8 cellular contexts compared by ENCODE assay signal in the genomic region with DNA sequence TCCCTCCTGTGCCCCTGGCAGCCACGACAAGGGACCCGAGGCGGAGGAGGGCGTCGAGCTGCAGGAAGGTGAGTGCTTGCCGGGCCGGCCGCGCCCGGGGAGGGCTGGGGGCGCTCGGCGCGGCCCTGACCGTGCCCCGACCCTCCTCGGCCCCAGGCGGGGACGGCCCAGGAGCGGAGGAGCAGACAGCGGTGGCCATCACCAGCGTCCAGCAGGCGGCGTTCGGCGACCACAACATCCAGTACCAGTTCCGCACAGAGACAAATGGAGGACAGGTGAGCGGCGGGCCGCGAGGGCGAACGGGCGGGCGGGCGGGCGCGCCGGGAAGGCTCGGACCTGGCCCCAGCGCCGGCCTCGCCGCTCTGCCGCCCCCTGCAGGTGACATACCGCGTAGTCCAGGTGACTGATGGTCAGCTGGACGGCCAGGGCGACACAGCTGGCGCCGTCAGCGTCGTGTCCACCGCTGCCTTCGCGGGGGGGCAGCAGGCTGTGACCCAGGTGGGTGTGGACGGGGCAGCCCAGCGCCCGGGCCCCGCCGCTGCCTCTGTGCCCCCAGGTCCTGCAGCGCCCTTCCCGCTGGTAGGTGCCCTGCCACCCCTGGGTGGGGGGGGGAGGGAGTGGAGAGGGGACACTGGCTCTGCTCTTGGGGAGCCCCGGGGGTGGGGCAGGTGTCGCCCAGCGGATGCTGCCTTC. TPM values are rescaled to one million over a fixed set of nuclear protein-coding genes. Genes with fewer than 3 reads are reported as not detected.
A peak's percentile ranks its signal among the peaks of the same experiment; 100 is the strongest.
DNase-seq lines count a peak whose midpoint lies in the region; ATAC-seq and TF ChIP-seq lines count a peak whose summit lies in the region.

No MANE protein-coding gene starts in this region.

- H3K4me1 ChIP-seq in foreskin keratinocyte (no peaks in the 10 kb centered on the region), neuronal stem cell (ENCODE audit: control insufficient read depth in 2 of 2, insufficient read depth in 1 of 2, low read depth in 1 of 2, low read length in 2 of 2) (peaks cover 3 to 5% of the 10 kb centered on the region in 2 donors)

- H4K91ac ChIP-seq in neuronal stem cell (ENCODE audit: low read depth, low read length, poor library complexity) = no peak overlapping the region

- peaks cover 14% of the 10 kb centered on the region for H3K79me1 ChIP-seq in neuronal stem cell (ENCODE audit: low read depth, low read length)

- H3K18ac ChIP-seq in neuronal stem cell (ENCODE audit: low read length) = peak overlapping the region; percentile 96

- H3K9ac ChIP-seq in neuronal stem cell (ENCODE audit: low read depth, low read length, poor library complexity) = peak overlapping the region; percentile 90

- peak overlapping the region; percentile 78 for H3K4me2 ChIP-seq in neuronal stem cell (ENCODE audit: insufficient read depth, low read length, poor library complexity, severe bottlenecking)

- WGBS in neuronal stem cell (ENCODE audit: extremely low coverage in 2 of 2, insufficient read length in 2 of 2, insufficient replicate concordance in 1 of 2), 2 donors = no CpG with 5 or more reads among the region's 66 CpGs

- peak overlapping the region; percentile 92 for H4K8ac ChIP-seq in neuronal stem cell (ENCODE audit: low read depth, low read length)

- peak overlapping the region; percentile 77 to 93 for H3K4me3 ChIP-seq in neuronal stem cell (ENCODE audit: low read length in 2 of 2)

- peak overlapping the region; percentile 9 for H3K14ac ChIP-seq in neuronal stem cell (ENCODE audit: low read length)

- H3K23ac ChIP-seq in neuronal stem cell (ENCODE audit: low read depth, low read length, poor library complexity) = peak overlapping the region; percentile 91

- H2BK15ac ChIP-seq in neuronal stem cell (ENCODE audit: low read length) = no peak overlapping the region

- H3K27ac ChIP-seq in foreskin keratinocyte (no peak overlapping the region), neuronal stem cell (replicated peaks; ENCODE audit: low read length) (peak overlapping the region; percentile 91), substantia nigra (ENCODE audit: low read depth, low read length, poor library complexity, severe bottlenecking) (peak overlapping the region; percentile 84)

- no peak overlapping the region for H2BK12ac ChIP-seq in neuronal stem cell (ENCODE audit: low read length)

- DNase-seq in DMS53 treated with DMSO at 0.1 percent for 48 hours (lab: John Stamatoyannopoulos, UW; ENCODE audit: unreplicated experiment) (peak; percentile 84), KG1 (lab: John Stamatoyannopoulos, UW) (peak; percentile 19), activated gamma-delta T cell treated with Interleukin-2 at 50 U/mL for 16 hours (peak; percentile 75), foreskin keratinocyte (peak in 1 of 2 donors; percentile 55), neuronal stem cell (ENCODE audit: low spot score) (peak; percentile 76), substantia nigra (lab: John Stamatoyannopoulos, UW) (peak in 48 of 49 donors; percentile 38 to 89 (median 79))

- peaks cover 51 to 69% of the 10 kb centered on the region in 2 donors for H3K36me3 ChIP-seq in neuronal stem cell (replicated peaks in 1 of 2; ENCODE audit: control insufficient read depth in 2 of 2, insufficient read depth in 2 of 2, low read length in 2 of 2)

- peak; percentile 49 for ATAC-seq in GM21619 (IDR thresholded peaks at IDR 0.05; ENCODE audit: unreplicated experiment)
- peak; percentile 69 for ATAC-seq in foreskin keratinocyte

- no peak overlapping the region for H3K4ac ChIP-seq in neuronal stem cell (ENCODE audit: low read length)

- TF ChIP-seq POLR2A in Raji (IDR thresholded peaks at IDR 0.05; ENCODE audit: insufficient read depth, low read depth, low read length) = peak; percentile 44; the same call in 1 of the 2 replicates

- H2BK120ac ChIP-seq in neuronal stem cell (ENCODE audit: low read depth, low read length) = no peak overlapping the region

- H3K27me3 ChIP-seq in foreskin keratinocyte (no peaks in the 10 kb centered on the region), neuronal stem cell (ENCODE audit: control insufficient read depth in 3 of 3, insufficient read depth in 3 of 3, low read depth in 1 of 3, low read length in 3 of 3) (peaks cover 0 to 2% (median 0%) of the 10 kb centered on the region in 3 experiments)

- peak; percentile 71 for TF ChIP-seq CTCF in foreskin keratinocyte (conservative IDR thresholded peaks at IDR 0.05)

- no peak overlapping the region for H2BK5ac ChIP-seq in neuronal stem cell (ENCODE audit: low read length)

- H3K9me3 ChIP-seq in neuronal stem cell (replicated peaks in 1 of 2; ENCODE audit: control insufficient read depth in 2 of 2, insufficient read depth in 1 of 2, low read depth in 1 of 2, low read length in 2 of 2) = no peaks in the 10 kb centered on the region

- peak overlapping the region; percentile 63 for H2AK5ac ChIP-seq in neuronal stem cell (ENCODE audit: low read depth, low read length)

- peak overlapping the region; percentile 92 for H2AFZ ChIP-seq in neuronal stem cell (ENCODE audit: low read length)

RNA-seq across cellular contexts. Expression of gene USF2, which starts 0.8 kb away (rescaled TPM):
- total RNA-seq in foreskin keratinocyte = 54.5 and 59.6 TPM in 2 replicates
- polyA plus RNA-seq in foreskin keratinocyte = 81.3 and 89.9 TPM in 2 replicates
- polyA plus RNA-seq in neuronal stem cell (2013, experiment 1 of 2) = 132 TPM
- polyA plus RNA-seq in neuronal stem cell (2013, experiment 2 of 2) = 132 TPM

RNA-seq across cellular contexts. Expression of gene HAMP, which starts 12.8 kb away (rescaled TPM):
- total RNA-seq in foreskin keratinocyte = not detected in 2 replicates
- not detected in 2 replicates for polyA plus RNA-seq in foreskin keratinocyte
- polyA plus RNA-seq in neuronal stem cell (2013, experiment 1 of 2) = not detected
- polyA plus RNA-seq in neuronal stem cell (2013, experiment 2 of 2) = 0.01 TPM

RNA-seq across cellular contexts. Expression of gene LSR, which starts 20.8 kb away (rescaled TPM):
- 91.3 and 98.0 TPM in 2 replicates for total RNA-seq in foreskin keratinocyte
- 113 and 125 TPM in 2 replicates for polyA plus RNA-seq in foreskin keratinocyte
- polyA plus RNA-seq in neuronal stem cell (2013, experiment 1 of 2) = 36.5 TPM
- polyA plus RNA-seq in neuronal stem cell (2013, experiment 2 of 2) = 37.1 TPM

RNA-seq across cellular contexts. Expression of gene MAG, which starts 22.4 kb away (rescaled TPM):
- total RNA-seq in foreskin keratinocyte = not detected in 2 replicates
- polyA plus RNA-seq in foreskin keratinocyte = not detected in 2 replicates
- polyA plus RNA-seq in neuronal stem cell (2013, experiment 1 of 2) = not detected
- polyA plus RNA-seq in neuronal stem cell (2013, experiment 2 of 2) = not detected

RNA-seq across cellular contexts. Expression of gene FAM187B, which starts 41.0 kb away (rescaled TPM):
- not detected in 2 replicates for total RNA-seq in foreskin keratinocyte
- polyA plus RNA-seq in foreskin keratinocyte = not detected in 2 replicates
- not detected for polyA plus RNA-seq in neuronal stem cell (2013, experiment 1 of 2)
- not detected for polyA plus RNA-seq in neuronal stem cell (2013, experiment 2 of 2)
